ENCODE assay signal across 8 cellular contexts in genomic region chr17:1228752-1229353, GRCh38. TPM values are rescaled to one million over a fixed set of nuclear protein-coding genes. Genes with fewer than 3 reads are reported as not detected.
DNase-seq lines count a peak whose midpoint lies in the region; ATAC-seq and TF ChIP-seq lines count a peak whose summit lies in the region.

No MANE protein-coding gene starts in this region.

- no peaks in the 10 kb centered on the region for H3K79me2 ChIP-seq in smooth muscle cell (ENCODE audit: low read depth)

- intact Hi-C loops in posterior vena cava (cut with DNase I): no loop called here

- ATAC-seq in GM19351 (IDR thresholded peaks at IDR 0.05; ENCODE audit: unreplicated experiment): peak; percentile 19
- ATAC-seq in HG03280 (IDR thresholded peaks at IDR 0.05; ENCODE audit: unreplicated experiment): peak; percentile 28

- TF ChIP-seq CTCF in endothelial cell (IDR thresholded peaks at IDR 0.05; ENCODE audit: unreplicated experiment) (no peak), smooth muscle cell (IDR thresholded peaks at IDR 0.05; ENCODE audit: borderline replicate concordance, insufficient read depth, poor library complexity, severe bottlenecking) (no peak)

- no peaks in the 10 kb centered on the region for H3F3A ChIP-seq in smooth muscle cell (ENCODE audit: low read depth)

- peaks cover 33% of the 10 kb centered on the region for H3K27me3 Mint-ChIP-seq in endothelial cell (ENCODE audit: unreplicated experiment)

- no peak overlapping the region for H3K27ac Mint-ChIP-seq in endothelial cell (ENCODE audit: unreplicated experiment)

- peaks cover 77% of the 10 kb centered on the region for H3K27me3 ChIP-seq in smooth muscle cell (ENCODE audit: low read depth)

- WGBS in smooth muscle cell (ENCODE audit: low lambda C conversion rate): 6% methylated on average over 60 of the region's 86 CpGs

- H3K4me1 ChIP-seq in smooth muscle cell (ENCODE audit: low read depth): peaks cover 4% of the 10 kb centered on the region

- no peak overlapping the region for H3K27ac ChIP-seq in smooth muscle cell (ENCODE audit: low read depth)

- H3K4me3 ChIP-seq in smooth muscle cell: peak overlapping the region; percentile 55

- DNase-seq in endothelial cell (ENCODE audit: low spot score): peak; percentile 18
- DNase-seq in smooth muscle cell (lab: John Stamatoyannopoulos, UW; ENCODE audit: unreplicated experiment): no peak
- DNase-seq in COLO829 (ENCODE audit: low spot score): no peak
- no peak for DNase-seq in posterior vena cava (ENCODE audit: low spot score)
- no peak for DNase-seq in NCI-H2107 treated with DMSO at 0.1 percent for 48 hours (lab: John Stamatoyannopoulos, UW; ENCODE audit: unreplicated experiment)
- DNase-seq in stimulated activated CD4-positive, alpha-beta T cell treated with anti-CD3 and anti-CD28 coated beads, Interleukin-2, amount 100 ng/mL, for 24 hours: no peak

- H3K4me2 ChIP-seq in smooth muscle cell: peak overlapping the region; percentile 91

- no peaks in the 10 kb centered on the region for H3K9me3 ChIP-seq in smooth muscle cell (replicated peaks; ENCODE audit: low read depth)

- H3K9me3 Mint-ChIP-seq in endothelial cell (ENCODE audit: unreplicated experiment): no peaks in the 10 kb centered on the region

- H3K4me1 Mint-ChIP-seq in endothelial cell (ENCODE audit: unreplicated experiment): peaks cover 18% of the 10 kb centered on the region

- no peaks in the 10 kb centered on the region for H4K20me1 ChIP-seq in smooth muscle cell (ENCODE audit: low read depth)

- no peak overlapping the region for H3K9ac ChIP-seq in smooth muscle cell (ENCODE audit: low read depth)

- no peaks in the 10 kb centered on the region for H3K36me3 ChIP-seq in smooth muscle cell (ENCODE audit: low read depth)

- H3K36me3 Mint-ChIP-seq in endothelial cell (ENCODE audit: low read depth, unreplicated experiment): peaks cover 6% of the 10 kb centered on the region

- no peak overlapping the region for H3K4me3 Mint-ChIP-seq in endothelial cell (ENCODE audit: unreplicated experiment)

- H2AFZ ChIP-seq in smooth muscle cell (ENCODE audit: low read depth): no peak overlapping the region

RNA-seq across cellular contexts. Expression of gene BHLHA9, which starts 41.4 kb away (rescaled TPM):
- total RNA-seq in endothelial cell (ENCODE audit: unreplicated experiment) (not detected), smooth muscle cell (not detected in 2 replicates), posterior vena cava (not detected)
- polyA plus RNA-seq in smooth muscle cell: not detected in 2 replicates

RNA-seq across cellular contexts. Expression of gene ABR, which starts 49.1 kb away (rescaled TPM):
- 76.6 TPM for total RNA-seq in endothelial cell (ENCODE audit: unreplicated experiment)
- 26.5 and 29.1 TPM in 2 replicates for total RNA-seq in smooth muscle cell
- 16.1 and 23.3 TPM in 2 replicates for polyA plus RNA-seq in smooth muscle cell
- 100 to 1,000 TPM in 1 of 2 donors, 10 to 100 TPM in 1; 99.1 to 146 TPM for total RNA-seq in posterior vena cava

RNA-seq across cellular contexts. Expression of gene TRARG1, which starts 50.6 kb away (rescaled TPM):
- total RNA-seq in endothelial cell (ENCODE audit: unreplicated experiment) (not detected), smooth muscle cell (not detected in 2 replicates), posterior vena cava (1 to 10 TPM in 1 of 2 donors, under 1 TPM in 1; 0.67 to 1.2 TPM)
- polyA plus RNA-seq in smooth muscle cell: 0.09 TPM in 1 of 2 replicates, not detected in the other
